ENCODE assay signal across 12 cellular contexts in genomic region chr17:78921437-78921971, GRCh38. TPM values are rescaled to one million over a fixed set of nuclear protein-coding genes. Genes with fewer than 3 reads are reported as not detected.
DNase-seq lines count a peak whose midpoint lies in the region; ATAC-seq and TF ChIP-seq lines count a peak whose summit lies in the region.
"Had no signal": no experiment of that assay in that cellular context is flagged by ENCODE, and none has a peak within 500 bp of the region (broad histone marks: within the 10 kb centered on the region; RNA-seq: fewer than 3 reads in every experiment).

No MANE protein-coding gene starts in this region.

- H3K4me1 ChIP-seq in ascending aorta (peaks cover 25 to 69% of the 10 kb centered on the region in 2 donors), rectal smooth muscle tissue (ENCODE audit: control insufficient read depth, insufficient read depth, low read length) (peaks cover 44% of the 10 kb centered on the region), right lobe of liver (peaks cover 0 to 16% (median 9%) of the 10 kb centered on the region in 4 donors)

- H3K27ac ChIP-seq in ascending aorta (peak overlapping the region; percentile 82 to 96), rectal smooth muscle tissue (ENCODE audit: low read depth, low read length) (peak overlapping the region; percentile 99), right lobe of liver (peak overlapping the region in 1 of 3 donors; percentile 8)

- no peak overlapping the region for H3K27ac Mint-ChIP-seq in WTC11
- H3K27ac Mint-ChIP-seq: CD8-positive, alpha-beta memory T cell had no signal

- H3K4me3 ChIP-seq in ascending aorta (peak overlapping the region; percentile 94 to 98), rectal smooth muscle tissue (ENCODE audit: low read length) (peak overlapping the region; percentile 2), right lobe of liver (no peak overlapping the region)

- ATAC-seq in left ventricle myocardium superior = peak; percentile 63
- ATAC-seq in GM19324 (IDR thresholded peaks at IDR 0.05; ENCODE audit: low FRiP score, unreplicated experiment) = no peak
- ATAC-seq in right lobe of liver = no peak
- ATAC-seq in WTC11 = no peak

- no peak for TF ChIP-seq POLR2A in right lobe of liver (IDR thresholded peaks at IDR 0.05)

- H3K4me1 Mint-ChIP-seq in WTC11 = peaks cover 32% of the 10 kb centered on the region

- no peak for TF ChIP-seq CTCF in ascending aorta (IDR thresholded peaks at IDR 0.05)
- TF ChIP-seq CTCF in right lobe of liver (IDR thresholded peaks at IDR 0.05) = no peak
- TF ChIP-seq CTCF in WTC11 (IDR thresholded peaks at IDR 0.05) = no peak

- DNase-seq in C1 segment of cervical spinal cord (lab: John Stamatoyannopoulos, UW) = peak in 12 of 14 donors; percentile 35 to 85 (median 64)
- no peak for DNase-seq in ascending aorta (ENCODE audit: low spot score in 2 of 2)
- peak; percentile 75 for DNase-seq in left ventricle myocardium superior
- no peak for DNase-seq in NCI-H1105 (lab: John Stamatoyannopoulos, UW)
- DNase-seq in right lobe of liver = no peak
- no peak for DNase-seq in WTC11 (ENCODE audit: low spot score)
- DNase-seq: activated gamma-delta T cell; CD8-positive, alpha-beta memory T cell; stimulated activated CD4-positive, alpha-beta T cell treated with anti-CD3 and anti-CD28 coated beads, Interleukin-4, amount 100 ng/mL, for 1 hour; T-helper 9 cell had no signal

- 63% methylated on average over 4 of the region's 8 CpGs for WGBS in right lobe of liver (ENCODE audit: insufficient coverage, low coverage, low lambda C conversion rate, missing lambda C conversion rate)

- POLR2A ChIA-PET in WTC11 (lab: Charles Lee) = no interaction called here

- no peaks in the 10 kb centered on the region for H3K36me3 Mint-ChIP-seq in WTC11
- H3K36me3 Mint-ChIP-seq: CD8-positive, alpha-beta memory T cell had no signal

- peaks cover 0 to 3% of the 10 kb centered on the region in 2 donors for H3K36me3 ChIP-seq in ascending aorta
- no peaks in the 10 kb centered on the region for H3K36me3 ChIP-seq in rectal smooth muscle tissue (ENCODE audit: control insufficient read depth, insufficient read depth, low read length)
- no peaks in the 10 kb centered on the region for H3K36me3 ChIP-seq in right lobe of liver

- H3K27me3 ChIP-seq in ascending aorta (no peaks in the 10 kb centered on the region), rectal smooth muscle tissue (ENCODE audit: control insufficient read depth, insufficient read depth, low read length) (no peaks in the 10 kb centered on the region), right lobe of liver (no peaks in the 10 kb centered on the region)

- CTCF ChIA-PET in WTC11 (lab: Charles Lee) = no interaction called here

- H3K9me3 ChIP-seq in ascending aorta = no peaks in the 10 kb centered on the region
- H3K9me3 ChIP-seq in right lobe of liver = no peaks in the 10 kb centered on the region

- H3K9ac ChIP-seq in rectal smooth muscle tissue (ENCODE audit: low read length) = no peak overlapping the region

- peaks cover 3% of the 10 kb centered on the region; the same call in 1 of the 2 replicates for H3K27me3 Mint-ChIP-seq in WTC11 (ENCODE audit: low read depth)

- intact Hi-C loops in ascending aorta (cut with DNase I) = loop anchor here (2.0 kb wide), 1 partner anchor 25 kb away; no protein-coding TSS in a partner anchor
- intact Hi-C loops in left ventricle myocardium superior (cut with micrococcal nuclease) = loop anchor here (10.0 kb wide), 1 partner anchor 53 kb away; the partner anchor contains the start of gene LGALS3BP
- intact Hi-C loops in right lobe of liver (cut with DNase I) = no loop called here

- H3K9me3 Mint-ChIP-seq in WTC11 = no peaks in the 10 kb centered on the region

- no peak overlapping the region for H3K4me3 Mint-ChIP-seq in WTC11

TF ChIP-seq in WTC11, 78 proteins besides CTCF, POLR2A, EP300 and RAD21 (continues in another document):
- no peak for TF ChIP-seq ZNF425 (CRISPR knock-in tag; conservative IDR thresholded peaks at IDR 0.05)
- TF ChIP-seq ZMAT4 (CRISPR knock-in tag; IDR thresholded peaks at IDR 0.05) = no peak
- TF ChIP-seq ATF1 (CRISPR knock-in tag; IDR thresholded peaks at IDR 0.05) = no peak
- TF ChIP-seq ZNF219 (CRISPR knock-in tag; IDR thresholded peaks at IDR 0.05; ENCODE audit: borderline replicate concordance) = no peak
- TF ChIP-seq JUN (CRISPR knock-in tag; IDR thresholded peaks at IDR 0.05) = no peak
- TF ChIP-seq FOXK1 (CRISPR knock-in tag; IDR thresholded peaks at IDR 0.05) = no peak
- no peak for TF ChIP-seq ZNF138 (CRISPR knock-in tag; conservative IDR thresholded peaks at IDR 0.05)
- no peak for TF ChIP-seq MLX (CRISPR knock-in tag; IDR thresholded peaks at IDR 0.05)
- TF ChIP-seq ZNF317 (CRISPR knock-in tag; IDR thresholded peaks at IDR 0.05; ENCODE audit: borderline replicate concordance, low read depth) = no peak
- TF ChIP-seq, protein P1, sequence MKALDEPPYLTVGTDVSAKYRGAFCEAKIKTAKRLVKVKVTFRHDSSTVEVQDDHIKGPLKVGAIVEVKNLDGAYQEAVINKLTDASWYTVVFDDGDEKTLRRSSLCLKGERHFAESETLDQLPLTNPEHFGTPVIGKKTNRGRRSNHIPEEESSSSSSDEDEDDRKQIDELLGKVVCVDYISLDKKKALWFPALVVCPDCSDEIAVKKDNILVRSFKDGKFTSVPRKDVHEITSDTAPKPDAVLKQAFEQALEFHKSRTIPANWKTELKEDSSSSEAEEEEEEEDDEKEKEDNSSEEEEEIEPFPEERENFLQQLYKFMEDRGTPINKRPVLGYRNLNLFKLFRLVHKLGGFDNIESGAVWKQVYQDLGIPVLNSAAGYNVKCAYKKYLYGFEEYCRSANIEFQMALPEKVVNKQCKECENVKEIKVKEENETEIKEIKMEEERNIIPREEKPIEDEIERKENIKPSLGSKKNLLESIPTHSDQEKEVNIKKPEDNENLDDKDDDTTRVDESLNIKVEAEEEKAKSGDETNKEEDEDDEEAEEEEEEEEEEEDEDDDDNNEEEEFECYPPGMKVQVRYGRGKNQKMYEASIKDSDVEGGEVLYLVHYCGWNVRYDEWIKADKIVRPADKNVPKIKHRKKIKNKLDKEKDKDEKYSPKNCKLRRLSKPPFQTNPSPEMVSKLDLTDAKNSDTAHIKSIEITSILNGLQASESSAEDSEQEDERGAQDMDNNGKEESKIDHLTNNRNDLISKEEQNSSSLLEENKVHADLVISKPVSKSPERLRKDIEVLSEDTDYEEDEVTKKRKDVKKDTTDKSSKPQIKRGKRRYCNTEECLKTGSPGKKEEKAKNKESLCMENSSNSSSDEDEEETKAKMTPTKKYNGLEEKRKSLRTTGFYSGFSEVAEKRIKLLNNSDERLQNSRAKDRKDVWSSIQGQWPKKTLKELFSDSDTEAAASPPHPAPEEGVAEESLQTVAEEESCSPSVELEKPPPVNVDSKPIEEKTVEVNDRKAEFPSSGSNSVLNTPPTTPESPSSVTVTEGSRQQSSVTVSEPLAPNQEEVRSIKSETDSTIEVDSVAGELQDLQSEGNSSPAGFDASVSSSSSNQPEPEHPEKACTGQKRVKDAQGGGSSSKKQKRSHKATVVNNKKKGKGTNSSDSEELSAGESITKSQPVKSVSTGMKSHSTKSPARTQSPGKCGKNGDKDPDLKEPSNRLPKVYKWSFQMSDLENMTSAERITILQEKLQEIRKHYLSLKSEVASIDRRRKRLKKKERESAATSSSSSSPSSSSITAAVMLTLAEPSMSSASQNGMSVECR (CRISPR knock-in tag; IDR thresholded peaks at IDR 0.05; ENCODE audit: borderline replicate concordance) = no peak

RNA-seq across cellular contexts. Expression of gene TIMP2, which starts 3.7 kb away (rescaled TPM):
- total RNA-seq in ascending aorta (278 TPM), left ventricle myocardium superior (132 TPM), right lobe of liver (10 to 100 TPM; 18.9 to 36.1 (median 26.7) TPM), WTC11 (2021) (36.9 to 39.3 TPM (median 37.1 TPM) in 3 replicates)

RNA-seq across cellular contexts. Expression of gene CEP295NL, which starts 18.5 kb away (rescaled TPM):
- total RNA-seq in ascending aorta (10.7 TPM), left ventricle myocardium superior (0.79 TPM), right lobe of liver (1 to 10 TPM in 1 of 6 experiments, under 1 TPM in 5; 0.19 to 1.0 (median 0.53) TPM), WTC11 (2021) (0.61 to 0.89 TPM (median 0.89 TPM) in 3 replicates)
- total RNA-seq: CD8-positive, alpha-beta memory T cell had no signal

RNA-seq across cellular contexts. Expression of gene LGALS3BP, which starts 58.2 kb away (rescaled TPM):
- total RNA-seq in ascending aorta (365 TPM), left ventricle myocardium superior (822 TPM), right lobe of liver (100 to 1,000 TPM in 4 of 6 experiments, 10 to 100 TPM in 2; 82.8 to 257 (median 121) TPM), WTC11 (2021) (57.9 to 88.6 TPM (median 86.9 TPM) in 3 replicates)

Comparison
In these comparisons a context has a peak if more than half of its experiments do, and no peak if none do; other contexts are left out.
1. DNase-seq: peak in C1 segment of cervical spinal cord (12 of 14) and left ventricle myocardium superior (single experiment); none in ascending aorta (0 of 2), NCI-H1105 (single experiment), right lobe of liver (0 of 3) and WTC11 (single experiment).
2. H3K4me3 ChIP-seq: peak in ascending aorta (2 of 2) and rectal smooth muscle tissue (single experiment); none in right lobe of liver (0 of 3).
3. intact Hi-C loops: an anchor here in ascending aorta (2.0 kb wide) and left ventricle myocardium superior (10.0 kb wide); none called in right lobe of liver.